In the genomic region with DNA sequence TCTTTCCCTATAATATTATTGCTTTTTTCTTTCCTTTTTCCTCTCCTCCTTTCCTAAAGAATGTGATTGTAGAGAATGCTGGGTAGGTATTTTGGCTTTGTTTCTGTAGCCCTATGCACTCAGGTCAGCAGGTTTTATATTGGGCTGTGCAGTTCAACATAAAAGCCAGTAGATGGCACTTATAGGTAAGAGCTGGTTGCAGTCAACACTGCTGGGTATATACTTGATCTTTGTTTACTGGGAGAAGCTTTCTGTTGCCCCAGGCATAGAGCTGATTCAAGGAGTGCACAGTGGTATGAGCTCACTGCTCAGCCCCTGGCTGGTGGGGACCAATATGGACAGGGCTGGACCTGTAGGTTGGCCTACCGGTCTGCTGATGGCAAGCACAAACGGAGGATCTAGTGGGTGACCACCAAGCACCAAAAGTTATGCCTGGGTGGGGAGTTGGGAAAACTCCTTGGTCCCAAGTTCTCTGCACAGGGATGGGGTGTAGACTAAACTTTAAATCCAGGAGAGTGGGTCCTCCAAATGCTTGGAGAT, we compare ENCODE assay signal across 11 cellular contexts.
DNase-seq lines count a peak whose midpoint lies in the region; ATAC-seq, FAIRE-seq and TF ChIP-seq lines count a peak whose summit lies in the region.
"Had no signal": no experiment of that assay in that cellular context is flagged by ENCODE, and none has a peak within 500 bp of the region (broad histone marks: within the 10 kb centered on the region; RNA-seq: fewer than 3 reads in every experiment).

No MANE protein-coding gene starts in this region.

- ATAC-seq in HG03439 (IDR thresholded peaks at IDR 0.05; ENCODE audit: unreplicated experiment) = no peak

- FAIRE-seq in H1 (lab: Jason Lieb, UNC) = no peak
- FAIRE-seq: A204.1 had no signal

- H3K23me2 ChIP-seq in H1 (ENCODE audit: low read depth, low read length) = no peaks in the 10 kb centered on the region

- H2BK12ac ChIP-seq in H1 (ENCODE audit: low read depth, low read length) = no peak overlapping the region

- H3K18ac ChIP-seq in H1 (ENCODE audit: extremely low read depth, low read length) = no peak overlapping the region

- H3K27me3 ChIP-seq in H1 (replicated peaks in 1 of 4; ENCODE audit: control insufficient read depth in 3 of 4, extremely low read depth in 1 of 4, insufficient read depth in 3 of 4, low read length in 3 of 4) (no peaks in the 10 kb centered on the region), osteoblast (ENCODE audit: insufficient read depth, low read length) (no peaks in the 10 kb centered on the region)
- H3K27me3 ChIP-seq: right atrium auricular region had no signal

- H3K14ac ChIP-seq in H1 (ENCODE audit: insufficient read length) = no peak overlapping the region

- no peak overlapping the region for H3K4ac ChIP-seq in H1 (replicated peaks; ENCODE audit: insufficient read length, low read depth, low read length)

- no peak overlapping the region for H2AFZ ChIP-seq in H1 (ENCODE audit: low read length)
- no peak overlapping the region for H2AFZ ChIP-seq in osteoblast (ENCODE audit: low read length)

- H2BK120ac ChIP-seq in H1 (replicated peaks; ENCODE audit: low read depth, low read length) = no peak overlapping the region

- H2BK5ac ChIP-seq in H1 (ENCODE audit: low read depth, low read length) = no peak overlapping the region

- no peak overlapping the region for H3K9ac ChIP-seq in H1 (replicated peaks in 1 of 4; ENCODE audit: extremely low read depth in 1 of 4, low read depth in 3 of 4, low read length in 3 of 4)

- H3K4me2 ChIP-seq in H1 (ENCODE audit: insufficient read depth in 1 of 2, low read depth in 2 of 2, low read length in 2 of 2) = no peak overlapping the region
- H3K4me2 ChIP-seq in osteoblast (ENCODE audit: insufficient read depth, low read length) = no peak overlapping the region

- TF ChIP-seq EP300 in H1 (IDR thresholded peaks at IDR 0.05; ENCODE audit: borderline replicate concordance in 1 of 2, low read depth in 2 of 2, low read length in 2 of 2) = no peak

- H3K79me2 ChIP-seq in H1 (ENCODE audit: control insufficient read depth in 1 of 2, insufficient read depth in 2 of 2, low read length in 2 of 2) (no peaks in the 10 kb centered on the region), osteoblast (ENCODE audit: insufficient read depth, low read length) (no peaks in the 10 kb centered on the region)

- no peak overlapping the region for H4K8ac ChIP-seq in H1 (ENCODE audit: extremely low read depth, insufficient read depth, low read length)

- H3K36me3 ChIP-seq in H1 (ENCODE audit: control insufficient read depth in 2 of 4, insufficient read depth in 4 of 4, low read length in 3 of 4) (no peaks in the 10 kb centered on the region), osteoblast (ENCODE audit: insufficient read depth, low read length) (no peaks in the 10 kb centered on the region)
- H3K36me3 ChIP-seq: right atrium auricular region had no signal

- no peak overlapping the region for H3K23ac ChIP-seq in H1 (ENCODE audit: insufficient read length)

- no peak overlapping the region for H3K56ac ChIP-seq in H1 (replicated peaks; ENCODE audit: insufficient read length, low read depth, low read length)

- no peaks in the 10 kb centered on the region for H3K4me1 ChIP-seq in H1 (replicated peaks in 1 of 4; ENCODE audit: control insufficient read depth in 3 of 4, insufficient read depth in 4 of 4, low read length in 3 of 4)
- H3K4me1 ChIP-seq in osteoblast (ENCODE audit: insufficient read depth, low read length) = no peaks in the 10 kb centered on the region
- H3K4me1 ChIP-seq: right atrium auricular region had no signal

- H3K4me3 ChIP-seq in H1 (ENCODE audit: extremely low read depth in 1 of 4, insufficient read depth in 2 of 4, low read depth in 3 of 4, low read length in 4 of 4) = no peak overlapping the region
- no peak overlapping the region for H3K4me3 ChIP-seq in osteoblast (ENCODE audit: insufficient read depth, low read length)
- H3K4me3 ChIP-seq: lung, right atrium auricular region had no signal

- peak; percentile 46 for DNase-seq in DMS53 (lab: John Stamatoyannopoulos, UW)
- DNase-seq in DMS53 treated with DMSO at 0.1 percent for 48 hours (lab: John Stamatoyannopoulos, UW; ENCODE audit: unreplicated experiment) = no peak
- DNase-seq in NCI-H69 (lab: John Stamatoyannopoulos, UW) = peak; percentile 26
- DNase-seq in H1 (ENCODE audit: low read depth in 1 of 2, low spot score in 2 of 2) = peak in 1 of 2 experiments; percentile 0
- DNase-seq in osteoblast (ENCODE audit: insufficient read length, low spot score, missing footprints) = no peak
- no peak for DNase-seq in T1000 (lab: John Stamatoyannopoulos, UW)
- DNase-seq in NCI-H2171 treated with DMSO at 0.1 percent for 48 hours (lab: John Stamatoyannopoulos, UW) = no peak

- H3K79me1 ChIP-seq in H1 (ENCODE audit: low read depth, low read length) = no peaks in the 10 kb centered on the region

- POLR2A ChIA-PET in H1 (lab: Charles Lee; ENCODE audit: partially characterized antibody) = no interaction called here

- TF ChIP-seq CTCF in H1 (IDR thresholded peaks at IDR 0.05; ENCODE audit: control extremely low read depth in 1 of 3, insufficient read depth in 1 of 3, low read depth in 1 of 3, low read length in 3 of 3) = peak in 2 of 3 experiments; percentile 57 to 63; a peak in 3 of 4 replicates
- peak; percentile 35 for TF ChIP-seq CTCF in osteoblast (IDR thresholded peaks at IDR 0.05; ENCODE audit: extremely low read depth, low read depth, low read length)

- no peak for TF ChIP-seq POLR2A in H1 (IDR thresholded peaks at IDR 0.05; ENCODE audit: control extremely low read depth in 1 of 2, low read depth in 2 of 2, low read length in 2 of 2)

- no peaks in the 10 kb centered on the region for H4K20me1 ChIP-seq in H1 (replicated peaks in 1 of 2; ENCODE audit: control insufficient read depth in 1 of 2, insufficient read depth in 2 of 2, low read length in 2 of 2)
- no peaks in the 10 kb centered on the region for H4K20me1 ChIP-seq in osteoblast (ENCODE audit: insufficient read depth, low read length)

- H2BK20ac ChIP-seq in H1 (ENCODE audit: low read length) = no peak overlapping the region

- CTCF ChIA-PET in H1 (lab: Charles Lee; ENCODE audit: partially characterized antibody) = interaction anchor here (0.6 to 3.6 kb wide), 25 partner anchors 8 to 1269 kb away, joined by 3 to 27 read pairs (median 3); no protein-coding TSS in a partner anchor

- TF ChIP-seq RAD21 in H1 (IDR thresholded peaks at IDR 0.05 in 1 of 2, conservative IDR thresholded peaks at IDR 0.05 in 1 of 2; ENCODE audit: low read depth in 2 of 2, low read length in 2 of 2) = peak; percentile 69 to 80

- H4K91ac ChIP-seq in H1 (replicated peaks; ENCODE audit: insufficient read length, low read length) = no peak overlapping the region

- H4K5ac ChIP-seq in H1 (ENCODE audit: insufficient read length, low read depth, low read length) = no peak overlapping the region

- H3K27ac ChIP-seq in H1 (ENCODE audit: low read depth, low read length) (no peak overlapping the region), osteoblast (ENCODE audit: low read depth, low read length) (no peak overlapping the region)
- H3K27ac ChIP-seq: right atrium auricular region had no signal

- WGBS in H1 (ENCODE audit: extremely low coverage in 1 of 2, insufficient coverage in 1 of 2, insufficient read length in 1 of 2, insufficient replicate concordance in 2 of 2, low coverage in 1 of 2, low lambda C conversion rate in 2 of 2, missing lambda C conversion rate in 1 of 2), 2 experiments = 100% methylated on average over 2 of the region's 2 CpGs; no CpG with 5 or more reads in 1 of the 2 experiments

- H3K9me3 ChIP-seq in H1 (ENCODE audit: insufficient read depth in 2 of 2, low read depth in 1 of 2, low read length in 1 of 2) (peaks cover 22 to 23% of the 10 kb centered on the region in 2 experiments), osteoblast (ENCODE audit: low read depth, low read length) (peaks cover 6% of the 10 kb centered on the region)

- 0 out of 2 replicates have a peak overlapping the region, but pooled peaks have one; percentile 46 for H2BK15ac ChIP-seq in H1 (ENCODE audit: low read length)

- no peak overlapping the region for H2AK5ac ChIP-seq in H1 (ENCODE audit: low read depth, low read length)

TF ChIP-seq in H1, 55 proteins besides CTCF, POLR2A, EP300 and RAD21 (continues in another document):
- no peak for TF ChIP-seq PHF8 (conservative IDR thresholded peaks at IDR 0.05; ENCODE audit: low read depth, low read length)
- TF ChIP-seq, protein P1, sequence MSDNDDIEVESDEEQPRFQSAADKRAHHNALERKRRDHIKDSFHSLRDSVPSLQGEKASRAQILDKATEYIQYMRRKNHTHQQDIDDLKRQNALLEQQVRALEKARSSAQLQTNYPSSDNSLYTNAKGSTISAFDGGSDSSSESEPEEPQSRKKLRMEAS (IDR thresholded peaks at IDR 0.05) = no peak
- no peak for TF ChIP-seq MAFK (IDR thresholded peaks at IDR 0.05; ENCODE audit: low read depth, low read length)
- no peak for TF ChIP-seq GABPA (IDR thresholded peaks at IDR 0.05; ENCODE audit: borderline replicate concordance, insufficient read depth, low read length)
- TF ChIP-seq, protein P2, sequence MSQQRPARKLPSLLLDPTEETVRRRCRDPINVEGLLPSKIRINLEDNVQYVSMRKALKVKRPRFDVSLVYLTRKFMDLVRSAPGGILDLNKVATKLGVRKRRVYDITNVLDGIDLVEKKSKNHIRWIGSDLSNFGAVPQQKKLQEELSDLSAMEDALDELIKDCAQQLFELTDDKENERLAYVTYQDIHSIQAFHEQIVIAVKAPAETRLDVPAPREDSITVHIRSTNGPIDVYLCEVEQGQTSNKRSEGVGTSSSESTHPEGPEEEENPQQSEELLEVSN (IDR thresholded peaks at IDR 0.05) = no peak
- no peak for TF ChIP-seq SRF (IDR thresholded peaks at IDR 0.05; ENCODE audit: low read depth, low read length)
- TF ChIP-seq KDM4A (IDR thresholded peaks at IDR 0.05; ENCODE audit: low read depth, low read length, severe bottlenecking) = no peak
- TF ChIP-seq BRCA1 (IDR thresholded peaks at IDR 0.05; ENCODE audit: low read depth, low read length) = no peak
- TF ChIP-seq CREB1 (IDR thresholded peaks at IDR 0.05) = no peak
- TF ChIP-seq CBX5 (IDR thresholded peaks at IDR 0.05; ENCODE audit: low read depth, low read length) = no peak
- TF ChIP-seq SIX5 (IDR thresholded peaks at IDR 0.05; ENCODE audit: low read depth, low read length) = no peak
- TF ChIP-seq RNF2 (IDR thresholded peaks at IDR 0.05; ENCODE audit: borderline replicate concordance, low read depth, low read length, missing control alignments, poor library complexity, severe bottlenecking) = no peak
- no peak for TF ChIP-seq EGR1 (IDR thresholded peaks at IDR 0.05; ENCODE audit: borderline replicate concordance, low read depth, low read length)
- no peak for TF ChIP-seq NANOG (IDR thresholded peaks at IDR 0.05; ENCODE audit: insufficient read depth, low read depth, low read length, poor library complexity, severe bottlenecking)

Comparison
In these comparisons a context has a peak if more than half of its experiments do, and no peak if none do; other contexts are left out.
1. DNase-seq: peak in DMS53 (single experiment) and NCI-H69 (single experiment); none in DMS53 treated with DMSO at 0.1 percent for 48 hours (single experiment), osteoblast (single experiment), T1000 (single experiment) and NCI-H2171 treated with DMSO at 0.1 percent for 48 hours (single experiment).